Comparison of ENCODE assay signal across 9 cellular contexts in the genomic region with DNA sequence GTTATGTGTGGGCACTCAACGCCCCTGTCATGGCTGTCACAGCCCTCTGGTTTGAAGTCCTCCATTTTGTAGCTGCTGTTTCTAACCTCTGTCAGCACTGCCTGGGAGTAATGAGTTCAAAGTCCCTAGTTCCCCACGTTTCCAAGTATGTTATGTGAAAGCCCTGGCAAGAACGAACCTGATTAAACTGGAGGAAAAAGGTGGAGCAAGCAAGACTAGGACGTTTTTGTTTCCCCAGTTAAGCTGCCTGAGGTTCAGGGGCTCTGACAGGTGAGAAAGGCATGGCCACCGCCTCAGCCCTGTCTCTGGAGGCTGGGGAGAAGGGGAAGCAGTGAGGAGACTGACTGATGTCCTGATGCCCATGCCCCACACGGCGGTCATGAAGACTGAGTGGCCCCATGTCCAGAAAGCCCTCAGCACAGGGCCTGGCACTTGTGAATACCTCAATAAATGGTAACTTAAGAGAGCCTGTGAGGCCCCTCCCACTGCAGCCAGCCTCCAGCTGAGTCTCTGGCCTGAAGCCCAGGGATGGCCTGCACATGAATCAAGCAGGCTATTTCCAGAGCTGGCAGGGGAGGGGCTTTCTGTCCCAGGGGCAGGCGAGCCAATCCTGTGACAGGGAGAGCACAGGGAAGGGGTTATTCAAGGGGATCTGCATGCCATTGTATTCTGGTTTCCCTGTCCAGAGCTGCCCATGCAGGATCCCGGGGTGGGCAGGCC.
DNase-seq lines count a peak whose midpoint lies in the region; ATAC-seq and TF ChIP-seq lines count a peak whose summit lies in the region.
"Had no signal": no experiment of that assay in that cellular context is flagged by ENCODE, and none has a peak within 500 bp of the region (broad histone marks: within the 10 kb centered on the region; RNA-seq: fewer than 3 reads in every experiment).

No MANE protein-coding gene starts in this region.

- TF ChIP-seq POLR2A in uterus (IDR thresholded peaks at IDR 0.05) = no peak

- peaks cover 26% of the 10 kb centered on the region for H3K4me1 Mint-ChIP-seq in mesothelial cell of epicardium

- no peak overlapping the region for H2AFZ ChIP-seq in OCI-LY7 (ENCODE audit: low read length)
- H2AFZ ChIP-seq: parathyroid adenoma had no signal

- no peaks in the 10 kb centered on the region for H3K79me2 ChIP-seq in OCI-LY7 (ENCODE audit: insufficient read depth, low read depth, low read length)
- H3K79me2 ChIP-seq: parathyroid adenoma had no signal

- no TSS peak for BruUV-seq in OCI-LY7 (replicated peaks; lab: Mats Ljungman, UMichigan)

- no peaks in the 10 kb centered on the region for H3K27me3 Mint-ChIP-seq in mesothelial cell of epicardium (ENCODE audit: low read depth)

- no peaks in the 10 kb centered on the region for H4K20me1 ChIP-seq in OCI-LY7 (ENCODE audit: insufficient read depth, low read length)

- H3K36me3 ChIP-seq in HAP-1 (replicated peaks) (peaks cover 9% of the 10 kb centered on the region), uterus (no peaks in the 10 kb centered on the region), OCI-LY7 (ENCODE audit: insufficient read depth, low read length) (peaks cover 16% of the 10 kb centered on the region)

- TF ChIP-seq CTCF in epithelial cell of esophagus (IDR thresholded peaks at IDR 0.05; ENCODE audit: insufficient read depth, low read depth, low read length, missing control alignments) = no peak
- no peak for TF ChIP-seq CTCF in mesothelial cell of epicardium (IDR thresholded peaks at IDR 0.05; ENCODE audit: unreplicated experiment)
- TF ChIP-seq CTCF in uterus (IDR thresholded peaks at IDR 0.05) = peak in 1 of 4 experiments; percentile 9
- no peak for TF ChIP-seq CTCF in OCI-LY7 (conservative IDR thresholded peaks at IDR 0.05; ENCODE audit: low read length)

- no peak overlapping the region for H3K4me2 ChIP-seq in OCI-LY7 (ENCODE audit: low read length)

- ATAC-seq in HG02610 (IDR thresholded peaks at IDR 0.05; ENCODE audit: unreplicated experiment) = no peak

- H3K27me3 ChIP-seq in HAP-1 (ENCODE audit: low read depth) (no peaks in the 10 kb centered on the region), uterus (no peaks in the 10 kb centered on the region)

- peaks cover 5% of the 10 kb centered on the region for H3K36me3 Mint-ChIP-seq in mesothelial cell of epicardium

- H3K9me3 Mint-ChIP-seq in mesothelial cell of epicardium = no peaks in the 10 kb centered on the region

- POLR2A ChIA-PET in OCI-LY7 (lab: Charles Lee) = no interaction called here

- peak overlapping the region in 1 of 2 donors; percentile 51 for H3K27ac ChIP-seq in uterus
- H3K27ac ChIP-seq in OCI-LY7 (ENCODE audit: low read depth, low read length, poor library complexity, severe bottlenecking) = no peak overlapping the region

- H3K9me3 ChIP-seq in HAP-1 = no peaks in the 10 kb centered on the region
- H3K9me3 ChIP-seq in uterus = no peaks in the 10 kb centered on the region
- H3K9me3 ChIP-seq in OCI-LY7 (ENCODE audit: low read length) = no peaks in the 10 kb centered on the region

- H3K4me3 ChIP-seq in HAP-1 (no peak overlapping the region), epithelial cell of esophagus (ENCODE audit: low read length) (no peak overlapping the region), uterus (no peak overlapping the region), OCI-LY7 (ENCODE audit: low read depth, low read length, poor library complexity, severe bottlenecking) (no peak overlapping the region)

- intact Hi-C loops in uterus (cut with DNase I; ENCODE audit: low total_unique reads) (loop anchor here (5.0 kb wide), 1 partner anchor 106 kb away; a partner anchor contains a TSS), OCI-LY7 (cut with micrococcal nuclease; ENCODE audit: unreplicated experiment) (loop anchor here (1.0 to 10.0 kb wide), 3 partner anchors 116 to 394 kb away; a partner anchor contains a TSS)

- no peaks in the 10 kb centered on the region for H3K9me2 ChIP-seq in OCI-LY7 (ENCODE audit: insufficient read depth, low read length)

- peak; percentile 66 to 92 for DNase-seq in HAP-1 (ENCODE audit: low spot score in 2 of 2)
- peak; percentile 91 for DNase-seq in epithelial cell of esophagus (ENCODE audit: low read depth)
- peak; percentile 62 to 78 for DNase-seq in mesothelial cell of epicardium (ENCODE audit: low spot score in 2 of 2, unreplicated experiment in 2 of 2)
- peak; percentile 87 to 88 for DNase-seq in uterus
- DNase-seq in activated CD8-positive, alpha-beta memory T cell treated with anti-CD3 and anti-CD28 coated beads for 24 hours = no peak
- DNase-seq in OCI-LY7 (ENCODE audit: low spot score) = no peak

- H3K4me1 ChIP-seq in HAP-1 = peaks cover 7% of the 10 kb centered on the region
- H3K4me1 ChIP-seq in uterus = peaks cover 6 to 16% of the 10 kb centered on the region in 2 donors
- peaks cover 24% of the 10 kb centered on the region for H3K4me1 ChIP-seq in OCI-LY7 (ENCODE audit: insufficient read depth, low read length, poor library complexity, severe bottlenecking)

- peak overlapping the region; percentile 92 for H3K27ac Mint-ChIP-seq in mesothelial cell of epicardium

- CTCF ChIA-PET in OCI-LY7 (lab: Charles Lee; ENCODE audit: unreplicated experiment) = interaction anchor here (1.4 to 7.1 kb wide), 2 partner anchors 9 to 105 kb away, joined by 3 to 99 read pairs; a partner anchor contains a TSS

- in situ Hi-C loops in HAP-1 (cut with MboI; ENCODE audit: low sequenced_read_pairs) = loop anchor here (5.0 to 10.0 kb wide), 2 partner anchors 121 to 484 kb away; a partner anchor contains a TSS

- H3K4me3 Mint-ChIP-seq in mesothelial cell of epicardium = no peak overlapping the region

TF ChIP-seq in PFSK-1, 5 proteins besides CTCF, POLR2A, EP300 and RAD21:
- TF ChIP-seq FOXP2 (optimal IDR thresholded peaks at IDR 0.05; ENCODE audit: borderline replicate concordance, extremely low read depth, extremely low read length, insufficient read depth) = peak; percentile 28
- TF ChIP-seq POLR2AphosphoS5 (IDR thresholded peaks at IDR 0.05; ENCODE audit: low read depth, low read length) = no peak; the same call in 1 of the 2 replicates
TF ChIP-seq in PFSK-1: peak in this region for 1.

Comparison
In these comparisons a context has a peak if more than half of its experiments do, and no peak if none do; other contexts are left out.
1. DNase-seq: peak in HAP-1 (2 of 2), epithelial cell of esophagus (single experiment), mesothelial cell of epicardium (2 of 2) and uterus (2 of 2); none in activated CD8-positive, alpha-beta memory T cell treated with anti-CD3 and anti-CD28 coated beads for 24 hours (single experiment) and OCI-LY7 (single experiment).